In the genomic region with DNA sequence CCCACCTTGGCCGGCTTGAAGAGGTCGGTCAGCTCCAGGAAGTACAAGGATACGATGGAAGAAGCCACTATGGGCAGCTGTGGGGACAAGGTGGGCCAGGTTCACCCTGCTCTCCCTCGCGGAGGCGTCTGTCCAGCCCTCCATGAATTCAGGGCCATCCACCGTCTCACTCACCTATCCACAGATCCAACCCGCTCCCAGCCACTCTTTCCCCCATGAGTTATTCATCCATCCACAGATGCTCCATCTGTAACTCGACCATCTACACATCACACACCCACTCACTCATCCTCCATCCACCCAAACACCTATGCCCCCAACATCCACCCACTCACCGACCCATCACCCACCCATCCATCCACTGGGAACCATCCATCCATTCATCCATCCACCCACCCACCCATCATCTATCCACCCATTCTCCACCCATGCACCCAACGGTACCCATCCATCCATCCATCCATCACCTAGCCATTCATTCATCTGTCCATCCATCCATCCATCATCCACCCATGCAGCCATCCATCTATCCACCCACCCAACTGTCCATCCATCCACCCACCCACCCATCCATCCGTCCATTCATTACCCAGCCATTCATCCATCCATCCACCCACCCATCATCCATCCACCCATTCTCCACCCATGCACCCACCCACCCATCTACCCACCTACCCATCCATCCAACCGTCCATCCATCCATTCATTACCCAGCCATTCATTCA, we compare ENCODE assay signal across 26 cellular contexts. TPM values are rescaled to one million over a fixed set of nuclear protein-coding genes. Genes with fewer than 3 reads are reported as not detected.
DNase-seq lines count a peak whose midpoint lies in the region; ATAC-seq, FAIRE-seq and TF ChIP-seq lines count a peak whose summit lies in the region.
"Had no signal": no experiment of that assay in that cellular context is flagged by ENCODE, and none has a peak within 500 bp of the region (broad histone marks: within the 10 kb centered on the region; RNA-seq: fewer than 3 reads in every experiment).

No MANE protein-coding gene starts in this region.

- no peak overlapping the region for H3K4me2 ChIP-seq in astrocyte (ENCODE audit: low read length)

- no peaks in the 10 kb centered on the region for H3K27me3 ChIP-seq in CD4-positive, alpha-beta T cell (ENCODE audit: control insufficient read depth, insufficient read depth, low read length)
- H3K27me3 ChIP-seq in astrocyte (ENCODE audit: insufficient read depth, low read length) (no peaks in the 10 kb centered on the region), sigmoid colon (peaks cover under 1 to 3% (median 2%) of the 10 kb centered on the region in 3 donors)
- H3K27me3 ChIP-seq: MG63 had no signal

- H3K36me3 ChIP-seq in astrocyte (ENCODE audit: insufficient read depth, low read length) = no peaks in the 10 kb centered on the region
- peaks cover 6 to 22% (median 17%) of the 10 kb centered on the region in 4 donors for H3K36me3 ChIP-seq in sigmoid colon

- peak; percentile 13 for ATAC-seq in CD4-positive, alpha-beta T cell (ENCODE audit: poor library complexity)
- ATAC-seq in naive thymus-derived CD8-positive, alpha-beta T cell = peak in 1 of 2 donors; percentile 2
- no peak for ATAC-seq in GM19324 (IDR thresholded peaks at IDR 0.05; ENCODE audit: low FRiP score, unreplicated experiment)
- ATAC-seq: gastroesophageal sphincter, Right ventricle myocardium inferior had no signal

- H3K27ac Mint-ChIP-seq in CD4-positive, alpha-beta T cell = peak overlapping the region; percentile 64
- H3K27ac Mint-ChIP-seq in astrocyte (ENCODE audit: unreplicated experiment) = peak overlapping the region; percentile 64
- peak overlapping the region in 6 of 10 donors; percentile 0 to 78 (median 50) for H3K27ac Mint-ChIP-seq in naive thymus-derived CD8-positive, alpha-beta T cell
- H3K27ac Mint-ChIP-seq: natural killer cell treated with Interleukin-12 subunit alpha and Interleukin-12 subunit beta and Interleukin-15 and Interleukin-18, amount 100 ng/mL, for 72 hours; progenitor cell of endocrine pancreas had no signal

- CTCF ChIA-PET in CD4-positive, alpha-beta T cell (lab: Charles Lee) = no interaction called here

- peak overlapping the region; percentile 51 for H3K4me3 Mint-ChIP-seq in CD4-positive, alpha-beta T cell
- no peak overlapping the region for H3K4me3 Mint-ChIP-seq in astrocyte (ENCODE audit: unreplicated experiment)
- H3K4me3 Mint-ChIP-seq in naive thymus-derived CD8-positive, alpha-beta T cell = no peak overlapping the region
- H3K4me3 Mint-ChIP-seq: natural killer cell treated with Interleukin-12 subunit alpha and Interleukin-12 subunit beta and Interleukin-15 and Interleukin-18, amount 100 ng/mL, for 72 hours; stimulated activated naive CD8-positive, alpha-beta T cell treated with anti-CD3 and anti-CD28 coated beads, Interleukin-15, amount 100 ng/mL, for 72 hours had no signal

- POLR2A ChIA-PET in CD4-positive, alpha-beta T cell (lab: Charles Lee) = interaction anchor here (0.5 kb wide), 1 partner anchor 1473 kb away, joined by 3 read pairs; no protein-coding TSS in a partner anchor
- POLR2A ChIA-PET in naive thymus-derived CD8-positive, alpha-beta T cell (lab: Charles Lee) = no interaction called here

- no peak overlapping the region for H3K9ac ChIP-seq in astrocyte (ENCODE audit: low read length)

- DNase-seq in CD4-positive, alpha-beta T cell = no peak
- DNase-seq in GM12891 (ENCODE audit: insufficient read length, low spot score) (no peak), astrocyte (ENCODE audit: low read depth) (no peak), NCI-H146 treated with DMSO at 0.1 percent for 48 hours (lab: John Stamatoyannopoulos, UW; ENCODE audit: unreplicated experiment) (no peak), sigmoid colon (no peak), NCI-H2029 (lab: John Stamatoyannopoulos, UW) (no peak)
- no peak for DNase-seq in naive thymus-derived CD8-positive, alpha-beta T cell
- DNase-seq: activated naive CD4-positive, alpha-beta T cell; cerebellar nuclear complex; COR-L47; esophagus squamous epithelium; left colon; MG63; NCI-H1436; NCI-H2171 treated with DMSO at 0.1 percent for 48 hours; NCI-H526 treated with DMSO at 0.1 percent for 48 hours; small intestine; stimulated activated CD4-positive, alpha-beta T cell treated with anti-CD3 and anti-CD28 coated beads, Interleukin-4, amount 100 ng/mL, for 1 hour; stimulated activated naive CD8-positive, alpha-beta T cell treated with anti-CD3 and anti-CD28 coated beads, Interleukin-15, amount 100 ng/mL, for 72 hours; trophoblast cell had no signal

- peaks cover 34% of the 10 kb centered on the region for H3K36me3 Mint-ChIP-seq in CD4-positive, alpha-beta T cell (ENCODE audit: low read depth)
- H3K36me3 Mint-ChIP-seq in astrocyte (ENCODE audit: low read depth, unreplicated experiment) = peaks cover 5% of the 10 kb centered on the region
- peaks cover 0 to 23% (median 9%) of the 10 kb centered on the region in 3 donors for H3K36me3 Mint-ChIP-seq in naive thymus-derived CD8-positive, alpha-beta T cell

- H3K9me3 Mint-ChIP-seq in CD4-positive, alpha-beta T cell = no peaks in the 10 kb centered on the region
- H3K9me3 Mint-ChIP-seq in astrocyte (ENCODE audit: unreplicated experiment) = no peaks in the 10 kb centered on the region
- H3K9me3 Mint-ChIP-seq in naive thymus-derived CD8-positive, alpha-beta T cell = peaks cover 0 to 2% (median 0%) of the 10 kb centered on the region in 9 donors

- H4K20me1 ChIP-seq in astrocyte (ENCODE audit: insufficient read depth, low read length) = peaks cover 23% of the 10 kb centered on the region

- no peaks in the 10 kb centered on the region for H3K4me1 ChIP-seq in astrocyte (ENCODE audit: insufficient read depth, low read length)
- no peaks in the 10 kb centered on the region for H3K4me1 ChIP-seq in sigmoid colon
- H3K4me1 ChIP-seq: esophagus squamous epithelium, gastroesophageal sphincter had no signal

- no peaks in the 10 kb centered on the region for H3K4me1 Mint-ChIP-seq in CD4-positive, alpha-beta T cell (ENCODE audit: low read depth)
- no peaks in the 10 kb centered on the region for H3K4me1 Mint-ChIP-seq in astrocyte (ENCODE audit: low read depth, unreplicated experiment)
- H3K4me1 Mint-ChIP-seq in naive thymus-derived CD8-positive, alpha-beta T cell = peaks cover 0 to 8% (median 0%) of the 10 kb centered on the region in 4 donors

- intact Hi-C loops in CD4-positive, alpha-beta T cell (cut with DNase I, micrococcal nuclease) = no loop called here
- intact Hi-C loops in sigmoid colon (cut with DNase I) = no loop called here

- FAIRE-seq in GM12891 (lab: Jason Lieb, UNC) = peak; percentile 41
- FAIRE-seq in astrocyte (lab: Jason Lieb, UNC) = no peak
- FAIRE-seq: small intestine, TTC549 had no signal

- TF ChIP-seq POLR2A in GM12891 (IDR thresholded peaks at IDR 0.05; ENCODE audit: low read depth, low read length) = peak; percentile 86
- no peak for TF ChIP-seq POLR2A in sigmoid colon (IDR thresholded peaks at IDR 0.05)

- H3K9me3 ChIP-seq in CD4-positive, alpha-beta T cell (ENCODE audit: control insufficient read depth, low read length) = no peaks in the 10 kb centered on the region
- no peaks in the 10 kb centered on the region for H3K9me3 ChIP-seq in astrocyte (ENCODE audit: insufficient read depth, low read depth, low read length)
- H3K9me3 ChIP-seq in sigmoid colon = no peaks in the 10 kb centered on the region
- H3K9me3 ChIP-seq: esophagus squamous epithelium, gastroesophageal sphincter, MG63 had no signal

- no peaks in the 10 kb centered on the region for H3K27me3 Mint-ChIP-seq in CD4-positive, alpha-beta T cell
- no peaks in the 10 kb centered on the region for H3K27me3 Mint-ChIP-seq in astrocyte (ENCODE audit: low read depth, unreplicated experiment)
- no peaks in the 10 kb centered on the region for H3K27me3 Mint-ChIP-seq in naive thymus-derived CD8-positive, alpha-beta T cell
- H3K27me3 Mint-ChIP-seq: natural killer cell treated with Interleukin-12 subunit alpha and Interleukin-12 subunit beta and Interleukin-15 and Interleukin-18, amount 100 ng/mL, for 72 hours; progenitor cell of endocrine pancreas had no signal

- H3K79me2 ChIP-seq in astrocyte (ENCODE audit: insufficient read depth, low read length) = no peaks in the 10 kb centered on the region

- TF ChIP-seq CTCF in CD4-positive, alpha-beta T cell (IDR thresholded peaks at IDR 0.05) = no peak
- TF ChIP-seq CTCF in astrocyte (IDR thresholded peaks at IDR 0.05; ENCODE audit: insufficient read depth, low read depth, low read length) (no peak), sigmoid colon (IDR thresholded peaks at IDR 0.05) (no peak)

- H2AFZ ChIP-seq in astrocyte (ENCODE audit: low read depth, low read length) = no peak overlapping the region

- H3K4me3 ChIP-seq in astrocyte (ENCODE audit: insufficient read depth, low read depth, low read length) = no peak overlapping the region
- no peak overlapping the region for H3K4me3 ChIP-seq in sigmoid colon
- H3K4me3 ChIP-seq: esophagus squamous epithelium, gastroesophageal sphincter, MG63 had no signal

- no peak overlapping the region for H3K27ac ChIP-seq in CD4-positive, alpha-beta T cell (ENCODE audit: low read depth, low read length)
- no peak overlapping the region for H3K27ac ChIP-seq in astrocyte (ENCODE audit: low read depth, low read length)
- no peak overlapping the region for H3K27ac ChIP-seq in sigmoid colon
- H3K27ac ChIP-seq: esophagus squamous epithelium, gastroesophageal sphincter had no signal

- WGBS in sigmoid colon, 2 donors = 94 to 95% methylated on average over 13 of the region's 13 CpGs

- no peak for TF ChIP-seq EP300 in sigmoid colon (IDR thresholded peaks at IDR 0.05)

RNA-seq across cellular contexts. Expression of gene PLPPR3, which starts 5.8 kb away (rescaled TPM):
- total RNA-seq in CD4-positive, alpha-beta T cell = not detected
- polyA plus RNA-seq in GM12891 (2012; ENCODE audit: low read depth, missing spikeins) = 0.15 TPM
- 29.2 and 36.5 TPM in 2 replicates for total RNA-seq in astrocyte
- not detected for total RNA-seq in naive thymus-derived CD8-positive, alpha-beta T cell
- not detected for polyA plus RNA-seq in naive thymus-derived CD8-positive, alpha-beta T cell
- total RNA-seq in sigmoid colon = not detected
- under 1 TPM in 1 of 3 donors, not detected in 2; 0.07 TPM for polyA plus RNA-seq in sigmoid colon
- total RNA-seq: esophagus squamous epithelium; gastroesophageal sphincter; left colon; natural killer cell treated with Interleukin-12 subunit alpha and Interleukin-12 subunit beta and Interleukin-15 and Interleukin-18, amount 100 ng/mL, for 72 hours; Right ventricle myocardium inferior had no signal

RNA-seq across cellular contexts. Expression of gene AZU1, which starts 11.7 kb away (rescaled TPM):
- total RNA-seq in CD4-positive, alpha-beta T cell = under 1 TPM; 0.47 to 0.49 TPM
- polyA plus RNA-seq in GM12891 (2012; ENCODE audit: low read depth, missing spikeins) = 0.10 TPM
- 1.00 and 1.4 TPM in 2 replicates for total RNA-seq in astrocyte
- total RNA-seq in naive thymus-derived CD8-positive, alpha-beta T cell = under 1 TPM; 0.21 to 0.36 TPM
- polyA plus RNA-seq in naive thymus-derived CD8-positive, alpha-beta T cell = not detected
- total RNA-seq in sigmoid colon = 1 to 10 TPM in 1 of 4 donors, under 1 TPM in 1, not detected in 2; 0.36 to 1.1 TPM
- polyA plus RNA-seq in sigmoid colon = under 1 TPM in 1 of 3 donors, not detected in 2; 0.03 TPM
- total RNA-seq: esophagus squamous epithelium, left colon, Right ventricle myocardium inferior had no signal
- polyA plus RNA-seq: small intestine had no signal

RNA-seq across cellular contexts. Expression of gene PTBP1, which starts 18.7 kb away (rescaled TPM):
- total RNA-seq in CD4-positive, alpha-beta T cell = 100 to 1,000 TPM; 246 to 252 TPM
- 196 TPM for polyA plus RNA-seq in GM12891 (2012; ENCODE audit: low read depth, missing spikeins)
- 366 and 386 TPM in 2 replicates for total RNA-seq in astrocyte
- total RNA-seq in naive thymus-derived CD8-positive, alpha-beta T cell = 100 to 1,000 TPM; 321 to 323 TPM
- polyA plus RNA-seq in naive thymus-derived CD8-positive, alpha-beta T cell = 100 to 1,000 TPM; 110 to 190 (median 110) TPM
- 10 to 100 TPM; 53.8 to 94.5 (median 71.7) TPM for total RNA-seq in sigmoid colon
- 100 to 1,000 TPM in 2 of 3 donors, 10 to 100 TPM in 1; 78.7 to 154 (median 101) TPM for polyA plus RNA-seq in sigmoid colon

RNA-seq across cellular contexts. Expression of gene PRTN3, which starts 24.9 kb away (rescaled TPM):
- total RNA-seq in CD4-positive, alpha-beta T cell = not detected
- not detected for polyA plus RNA-seq in GM12891 (2012; ENCODE audit: low read depth, missing spikeins)
- total RNA-seq in astrocyte (not detected in 2 replicates), sigmoid colon (not detected)
- total RNA-seq in naive thymus-derived CD8-positive, alpha-beta T cell = not detected
- polyA plus RNA-seq in naive thymus-derived CD8-positive, alpha-beta T cell = not detected
- not detected for polyA plus RNA-seq in sigmoid colon
- total RNA-seq: esophagus squamous epithelium; gastroesophageal sphincter; left colon; natural killer cell treated with Interleukin-12 subunit alpha and Interleukin-12 subunit beta and Interleukin-15 and Interleukin-18, amount 100 ng/mL, for 72 hours; progenitor cell of endocrine pancreas; Right ventricle myocardium inferior had no signal
- polyA plus RNA-seq: small intestine had no signal

RNA-seq across cellular contexts. Expression of gene ELANE, which starts 36.2 kb away (rescaled TPM):
- total RNA-seq in CD4-positive, alpha-beta T cell = not detected
- not detected for polyA plus RNA-seq in GM12891 (2012; ENCODE audit: low read depth, missing spikeins)
- total RNA-seq in astrocyte = not detected in 2 replicates
- total RNA-seq in naive thymus-derived CD8-positive, alpha-beta T cell = not detected
- not detected for polyA plus RNA-seq in naive thymus-derived CD8-positive, alpha-beta T cell
- 1 to 10 TPM in 3 of 4 donors, not detected in 1; 1.4 to 3.6 (median 2.3) TPM for total RNA-seq in sigmoid colon
- polyA plus RNA-seq in sigmoid colon = under 1 TPM in 1 of 3 donors, not detected in 2; 0.64 TPM
- total RNA-seq: natural killer cell treated with Interleukin-12 subunit alpha and Interleukin-12 subunit beta and Interleukin-15 and Interleukin-18, amount 100 ng/mL, for 72 hours; progenitor cell of endocrine pancreas had no signal

Comparison
In these comparisons a context has a peak if more than half of its experiments do, and no peak if none do; other contexts are left out.
1. RNA of gene PLPPR3, which starts 5.8 kb away (total RNA-seq): 29.2 to 36.5 TPM in astrocyte; not detected in naive thymus-derived CD8-positive, alpha-beta T cell, not detected in CD4-positive, alpha-beta T cell and not detected in sigmoid colon; every median in the first group is over 10 times any median in the second.
2. Peak in every context shown above with its lines, with median percentiles within 50 percentile points of each other: H3K27ac Mint-ChIP-seq.